Comparison of ENCODE assay signal across 16 cellular contexts in genomic region chr2:97716695-97717617, GRCh38. TPM values are rescaled to one million over a fixed set of nuclear protein-coding genes. Genes with fewer than 3 reads are reported as not detected.
DNase-seq lines count a peak whose midpoint lies in the region; ATAC-seq and TF ChIP-seq lines count a peak whose summit lies in the region.
"Had no signal": no experiment of that assay in that cellular context is flagged by ENCODE, and none has a peak within 500 bp of the region (broad histone marks: within the 10 kb centered on the region; RNA-seq: fewer than 3 reads in every experiment).

No MANE protein-coding gene starts in this region.

- no peaks in the 10 kb centered on the region for H3K9me2 ChIP-seq in PC-3 (replicated peaks; ENCODE audit: low read length)

- H3K4me2 ChIP-seq in BLaER1 (peak overlapping the region; percentile 98), PC-3 (ENCODE audit: low read length) (no peak overlapping the region)

- H2AFZ ChIP-seq in PC-3 (ENCODE audit: low read length) = no peak overlapping the region

- DNase-seq in Jurkat, Clone E6-1 (ENCODE audit: low read depth, low spot score) = no peak
- DNase-seq in chondrocyte (ENCODE audit: low spot score) (peak; percentile 74), neural crest cell (ENCODE audit: low read depth, low spot score) (no peak), PC-3 (no peak)
- DNase-seq in stimulated activated CD4-positive, alpha-beta T cell treated with anti-CD3 and anti-CD28 coated beads, Interleukin-2, amount 100 ng/mL, for 48 hours = no peak
- DNase-seq: activated CD4-positive, alpha-beta T cell treated with anti-CD3 and anti-CD28 coated beads for 4 hours; amniotic stem cell; colonic mucosa; hypothalamus; lower lobe of right lung; OCI-M1; SW 1271; uterus had no signal

- peaks cover 18% of the 10 kb centered on the region for H3K27me3 Mint-ChIP-seq in chondrocyte (ENCODE audit: low read depth)
- H3K27me3 Mint-ChIP-seq in neural crest cell (ENCODE audit: low read depth) = no peaks in the 10 kb centered on the region

- no peaks in the 10 kb centered on the region for H3F3A ChIP-seq in PC-3 (ENCODE audit: low read length, unreplicated experiment)

- H3K9me3 Mint-ChIP-seq in chondrocyte (ENCODE audit: low read depth) (no peaks in the 10 kb centered on the region), neural crest cell (no peaks in the 10 kb centered on the region)

- no peaks in the 10 kb centered on the region for H3K27me3 ChIP-seq in BLaER1
- no peaks in the 10 kb centered on the region for H3K27me3 ChIP-seq in PC-3 (ENCODE audit: low read length)
- H3K27me3 ChIP-seq: colonic mucosa, uterus had no signal

- H3K79me2 ChIP-seq in PC-3 (ENCODE audit: low read length) = no peaks in the 10 kb centered on the region

- intact Hi-C loops in PC-3 (cut with micrococcal nuclease) = no loop called here

- BruUV-seq in PC-3 (replicated peaks; lab: Mats Ljungman, UMichigan) = no TSS peak

- H3K9me3 ChIP-seq in BLaER1 (no peaks in the 10 kb centered on the region), PC-3 (ENCODE audit: low read length) (no peaks in the 10 kb centered on the region)
- H3K9me3 ChIP-seq: colonic mucosa, lower lobe of right lung, uterus had no signal

- H3K27ac ChIP-seq in BLaER1 (peak overlapping the region; percentile 99), PC-3 (ENCODE audit: low read length) (no peak overlapping the region)
- H3K27ac ChIP-seq: colonic mucosa, lower lobe of right lung, uterus had no signal

- H3K4me3 ChIP-seq in BLaER1 (peak overlapping the region; percentile 61), PC-3 (ENCODE audit: low read length) (no peak overlapping the region)
- peak overlapping the region; percentile 99 for H3K4me3 ChIP-seq in Jurkat, Clone E6-1 (ENCODE audit: low read length)
- H3K4me3 ChIP-seq: colonic mucosa, uterus had no signal

- no peaks in the 10 kb centered on the region for H3K4me1 Mint-ChIP-seq in chondrocyte (ENCODE audit: low read depth)
- peaks cover 19% of the 10 kb centered on the region for H3K4me1 Mint-ChIP-seq in neural crest cell

- H4K20me1 ChIP-seq in BLaER1 (no peaks in the 10 kb centered on the region), PC-3 (ENCODE audit: low read length) (no peaks in the 10 kb centered on the region)

- H3K36me3 Mint-ChIP-seq in chondrocyte (ENCODE audit: low read depth) (no peaks in the 10 kb centered on the region), neural crest cell (ENCODE audit: low read depth) (no peaks in the 10 kb centered on the region)

- H3K9ac ChIP-seq in BLaER1 (peak overlapping the region; percentile 93), PC-3 (ENCODE audit: low read length) (no peak overlapping the region)

- H3K27ac Mint-ChIP-seq in chondrocyte (ENCODE audit: unreplicated experiment) (no peak overlapping the region), neural crest cell (ENCODE audit: unreplicated experiment) (peak overlapping the region; percentile 93)

- TF ChIP-seq CTCF in chondrocyte (IDR thresholded peaks at IDR 0.05) (no peak), neural crest cell (conservative IDR thresholded peaks at IDR 0.05) (no peak), PC-3 (conservative IDR thresholded peaks at IDR 0.05; ENCODE audit: low read depth, low read length) (no peak)

- H3K4me3 Mint-ChIP-seq in chondrocyte (ENCODE audit: unreplicated experiment) (no peak overlapping the region), neural crest cell (no peak overlapping the region)

- H3K4me1 ChIP-seq in BLaER1 = peaks cover 100% of the 10 kb centered on the region
- no peaks in the 10 kb centered on the region for H3K4me1 ChIP-seq in PC-3 (ENCODE audit: insufficient read depth, low read length)
- H3K4me1 ChIP-seq: colonic mucosa, lower lobe of right lung, uterus had no signal

- ATAC-seq in GM21515 (IDR thresholded peaks at IDR 0.05; ENCODE audit: unreplicated experiment) (no peak), HG02678 (IDR thresholded peaks at IDR 0.05; ENCODE audit: unreplicated experiment) (no peak), PC-3 (no peak)
- ATAC-seq: lower lobe of right lung had no signal

- H3K36me3 ChIP-seq in BLaER1 = peaks cover 10% of the 10 kb centered on the region
- H3K36me3 ChIP-seq in PC-3 (ENCODE audit: low read depth, low read length) = no peaks in the 10 kb centered on the region
- H3K36me3 ChIP-seq: colonic mucosa, lower lobe of right lung, uterus had no signal

- POLR2A ChIA-PET in PC-3 (lab: Charles Lee; ENCODE audit: unreplicated experiment) = no interaction called here

- CTCF ChIA-PET in PC-3 (lab: Charles Lee) = no interaction called here

RNA-seq across cellular contexts. Expression of gene ZAP70, which starts 3.6 kb away (rescaled TPM):
- polyA plus RNA-seq in Jurkat, Clone E6-1 (2012; ENCODE audit: insufficient read depth, insufficient read length) = 186 TPM
- total RNA-seq in chondrocyte (0.37 to 0.41 TPM in 2 of 3 replicates, not detected in the other), neural crest cell (2.4 and 2.8 TPM in 2 replicates), PC-3 (2014; rRNA removed) (not detected in 2 replicates)

RNA-seq across cellular contexts. Expression of gene C2orf92, which starts 47.4 kb away (rescaled TPM):
- 0.86 TPM for polyA plus RNA-seq in Jurkat, Clone E6-1 (2012; ENCODE audit: insufficient read depth, insufficient read length)
- total RNA-seq in chondrocyte = 8.8 to 11.6 TPM (median 10.0 TPM) in 3 replicates
- 10.3 and 12.5 TPM in 2 replicates for total RNA-seq in neural crest cell
- total RNA-seq in PC-3 (2014; rRNA removed) = 3.0 and 3.3 TPM in 2 replicates

RNA-seq across cellular contexts. Expression of gene ACTR1B, which starts 53.1 kb away (rescaled TPM):
- 71.1 TPM for polyA plus RNA-seq in Jurkat, Clone E6-1 (2012; ENCODE audit: insufficient read depth, insufficient read length)
- total RNA-seq in chondrocyte = 51.0 to 66.0 TPM (median 51.8 TPM) in 3 replicates
- total RNA-seq in neural crest cell = 62.6 and 63.4 TPM in 2 replicates
- 27.0 and 31.1 TPM in 2 replicates for total RNA-seq in PC-3 (2014; rRNA removed)
